In genomic region chr11:19779740-19780139, GRCh38 we compare ENCODE assay signal across 18 cellular contexts.
"Had no signal": no experiment of that assay in that cellular context is flagged by ENCODE, and none has a peak within 500 bp of the region (broad histone marks: within the 10 kb centered on the region; RNA-seq: fewer than 3 reads in every experiment).

No MANE protein-coding gene starts in this region.

- H3K9me3 ChIP-seq: body of pancreas, ovary had no signal

- H3K27me3 ChIP-seq: body of pancreas, ovary had no signal

- H3K4me3 Mint-ChIP-seq: activated CD4-positive, alpha-beta T cell treated with anti-CD3 and anti-CD28 coated beads, Interleukin-2, amount 10 ng/mL, durations not matched to agents 7 days and 5 days; activated naive CD8-positive, alpha-beta T cell; activated T-cell treated with anti-CD3 and anti-CD28 coated beads, Interleukin-2, amount 50 U/mL, for 72 hours; central memory CD8-positive, alpha-beta T cell; dendritic cell treated with granulocyte-macrophage colony-stimulating factor and Interleukin-4, amounts not matched to agents 40 ng/mL and 50 ng/mL, for 4 days; stimulated activated effector memory CD8-positive, alpha-beta T cell treated with anti-CD3 and anti-CD28 coated beads, Interleukin-12 subunit alpha, Interleukin-12 subunit beta, amount 100 ng/mL, for 72 hours had no signal

- H3K27ac Mint-ChIP-seq: activated B cell treated with CpG ODN at 0.5 μM for 24 hours; activated CD4-positive, alpha-beta T cell treated with anti-CD3 and anti-CD28 coated beads, Interleukin-2, amount 10 ng/mL, durations not matched to agents 7 days and 5 days; activated naive CD8-positive, alpha-beta T cell; activated T-cell treated with anti-CD3 and anti-CD28 coated beads, Interleukin-2, amount 50 U/mL, for 72 hours; dendritic cell treated with granulocyte-macrophage colony-stimulating factor and Interleukin-4, amounts not matched to agents 40 ng/mL and 50 ng/mL, for 4 days; stimulated activated effector memory CD8-positive, alpha-beta T cell treated with anti-CD3 and anti-CD28 coated beads, Interleukin-12 subunit alpha, Interleukin-12 subunit beta, amount 100 ng/mL, for 72 hours had no signal

- H3K9me3 Mint-ChIP-seq: activated CD4-positive, alpha-beta T cell treated with anti-CD3 and anti-CD28 coated beads, Interleukin-2, amount 10 ng/mL, durations not matched to agents 7 days and 5 days; activated T-cell treated with anti-CD3 and anti-CD28 coated beads, Interleukin-2, amount 50 U/mL, for 72 hours; central memory CD8-positive, alpha-beta T cell; dendritic cell treated with granulocyte-macrophage colony-stimulating factor and Interleukin-4, amounts not matched to agents 40 ng/mL and 50 ng/mL, for 4 days; stimulated activated effector memory CD8-positive, alpha-beta T cell treated with anti-CD3 and anti-CD28 coated beads, Interleukin-12 subunit alpha, Interleukin-12 subunit beta, amount 100 ng/mL, for 72 hours had no signal

- H3K36me3 ChIP-seq: ovary had no signal

- ATAC-seq: activated T-cell treated with anti-CD3 and anti-CD28 coated beads, Interleukin-2, amount 50 U/mL, for 72 hours; body of pancreas; stimulated activated effector memory CD8-positive, alpha-beta T cell treated with anti-CD3 and anti-CD28 coated beads, Interleukin-12 subunit alpha, Interleukin-12 subunit beta, amount 100 ng/mL, for 72 hours had no signal

- DNase-seq: activated B cell treated with CpG ODN at 0.5 μM for 24 hours; activated CD4-positive, alpha-beta T cell treated with anti-CD3 and anti-CD28 coated beads, Interleukin-2, amount 10 ng/mL, durations not matched to agents 7 days and 5 days; activated CD8-positive, alpha-beta memory T cell treated with anti-CD3 and anti-CD28 coated beads, Interleukin-2, amount 50 U/mL, for 48 hours; activated gamma-delta T cell treated with Interleukin-2 at 50 U/mL for 16 hours; activated T-cell treated with anti-CD3 and anti-CD28 coated beads, Interleukin-2, amount 50 U/mL, for 72 hours; amygdala; body of pancreas; effector memory CD4-positive, alpha-beta T cell; foreskin fibroblast; glutamatergic neuron; ovary; retina; T-helper 2 cell had no signal

- H3K36me3 Mint-ChIP-seq: activated naive CD8-positive, alpha-beta T cell; stimulated activated effector memory CD8-positive, alpha-beta T cell treated with anti-CD3 and anti-CD28 coated beads, Interleukin-12 subunit alpha, Interleukin-12 subunit beta, amount 100 ng/mL, for 72 hours had no signal

- H3K4me3 ChIP-seq: body of pancreas, lung, ovary had no signal

- H3K27ac ChIP-seq: body of pancreas, ovary had no signal
